Comparison of ENCODE assay signal across 9 cellular contexts in genomic region chr3:170907519-170908234, GRCh38. TPM values are rescaled to one million over a fixed set of nuclear protein-coding genes. Genes with fewer than 3 reads are reported as not detected.
DNase-seq lines count a peak whose midpoint lies in the region; TF ChIP-seq lines count a peak whose summit lies in the region.
"Had no signal": no experiment of that assay in that cellular context is flagged by ENCODE, and none has a peak within 500 bp of the region (broad histone marks: within the 10 kb centered on the region; RNA-seq: fewer than 3 reads in every experiment).

No MANE protein-coding gene starts in this region.

- no peaks in the 10 kb centered on the region for H3K36me3 ChIP-seq in ascending aorta

- no peak for TF ChIP-seq CTCF in ascending aorta (IDR thresholded peaks at IDR 0.05)

- peak overlapping the region; percentile 58 for H3K4me3 ChIP-seq in Jurkat, Clone E6-1 (ENCODE audit: low read length)
- H3K4me3 ChIP-seq in ascending aorta (peak overlapping the region; percentile 86 to 95), iPS-18c (ENCODE audit: insufficient read depth, low read depth, low read length) (peak overlapping the region; percentile 74)

- DNase-seq in DMS 273 (lab: John Stamatoyannopoulos, UW; ENCODE audit: unreplicated experiment) = peak; percentile 71
- DNase-seq in DMS 273 treated with DMSO at 0.1 percent for 48 hours (lab: John Stamatoyannopoulos, UW) = no peak
- no peak for DNase-seq in Jurkat, Clone E6-1 (ENCODE audit: low read depth, low spot score)
- DNase-seq in ascending aorta (ENCODE audit: low spot score in 2 of 2) = no peak
- DNase-seq in stimulated activated CD8-positive, alpha-beta memory T cell treated with anti-CD3 and anti-CD28 coated beads, Interleukin-4, amount 100 ng/mL, for 48 hours = peak; percentile 35
- no peak for DNase-seq in kidney glomerular epithelial cell (lab: John Stamatoyannopoulos, UW)
- DNase-seq in NOMO-1 treated with DMSO at 0.1 percent for 48 hours (lab: John Stamatoyannopoulos, UW; ENCODE audit: unreplicated experiment) = no peak

- H3K4me1 ChIP-seq in ascending aorta = peaks cover 0 to 6% of the 10 kb centered on the region in 2 donors

- intact Hi-C loops in ascending aorta (cut with DNase I) = loop anchor here (1.0 to 5.0 kb wide), 3 partner anchors 37 to 551 kb away; partner anchors contain the start of gene RPL22L1

- no peaks in the 10 kb centered on the region for H3K27me3 ChIP-seq in ascending aorta

- H3K27ac ChIP-seq in ascending aorta = peak overlapping the region; percentile 79 to 85
- H3K27ac ChIP-seq: 22Rv1 had no signal

- peaks cover 15 to 23% of the 10 kb centered on the region in 2 donors for H3K9me3 ChIP-seq in ascending aorta
- H3K9me3 ChIP-seq in iPS-18c (ENCODE audit: control insufficient read depth, insufficient read depth, low read length) = peaks cover 7% of the 10 kb centered on the region

RNA-seq across cellular contexts. Expression of gene EIF5A2, which starts 0.8 kb away (rescaled TPM):
- polyA plus RNA-seq in Jurkat, Clone E6-1 (2012; ENCODE audit: insufficient read depth, insufficient read length) = 8.9 TPM
- total RNA-seq in ascending aorta = 28.6 TPM

RNA-seq across cellular contexts. Expression of gene RPL22L1, which starts 37.7 kb away (rescaled TPM):
- 81.8 TPM for polyA plus RNA-seq in Jurkat, Clone E6-1 (2012; ENCODE audit: insufficient read depth, insufficient read length)
- 39.2 TPM for total RNA-seq in ascending aorta

Comparison
In these comparisons a context has a peak if more than half of its experiments do, and no peak if none do; other contexts are left out.
1. DNase-seq: peak in DMS 273 (single experiment) and stimulated activated CD8-positive, alpha-beta memory T cell treated with anti-CD3 and anti-CD28 coated beads, Interleukin-4, amount 100 ng/mL, for 48 hours (single experiment); none in DMS 273 treated with DMSO at 0.1 percent for 48 hours (single experiment), Jurkat, Clone E6-1 (single experiment), ascending aorta (0 of 2), kidney glomerular epithelial cell (single experiment) and NOMO-1 treated with DMSO at 0.1 percent for 48 hours (single experiment).
2. Peak in every context shown above with its lines, with median percentiles within 50 percentile points of each other: H3K4me3 ChIP-seq.